17 cellular contexts compared by ENCODE assay signal in genomic region chr2:157785866-157786662, GRCh38.
DNase-seq lines count a peak whose midpoint lies in the region; ATAC-seq and TF ChIP-seq lines count a peak whose summit lies in the region.
"Had no signal": no experiment of that assay in that cellular context is flagged by ENCODE, and none has a peak within 500 bp of the region (broad histone marks: within the 10 kb centered on the region; RNA-seq: fewer than 3 reads in every experiment).

No MANE protein-coding gene starts in this region.

- no peaks in the 10 kb centered on the region for H3K9me2 ChIP-seq in PC-3 (replicated peaks; ENCODE audit: low read length)

- 55 to 73% methylated on average over 6 of the region's 6 CpGs for WGBS in esophagus, 2 donors
- WGBS in sigmoid colon, 2 donors, result 93% methylated on average over 6 of the region's 6 CpGs

- H3K4me2 ChIP-seq in PC-3 (ENCODE audit: low read length), result no peak overlapping the region

- H3K36me3 ChIP-seq in PC-3 (ENCODE audit: low read depth, low read length) (no peaks in the 10 kb centered on the region), esophagus (ENCODE audit: control insufficient read depth in 2 of 2, insufficient read depth in 2 of 2, low read length in 1 of 2) (no peaks in the 10 kb centered on the region), sigmoid colon (no peaks in the 10 kb centered on the region)
- H3K36me3 ChIP-seq: brain microvascular endothelial cell, right lobe of liver, vagina had no signal

- CTCF ChIA-PET in PC-3 (lab: Charles Lee), result interaction anchor here (0.6 kb wide), 1 partner anchor 45 kb away, joined by 4 read pairs; no protein-coding TSS in a partner anchor

- H3K4me1 ChIP-seq in PC-3 (ENCODE audit: insufficient read depth, low read length) (peaks cover 19% of the 10 kb centered on the region), esophagus (ENCODE audit: control insufficient read depth in 2 of 2, insufficient read depth in 2 of 2, low read length in 1 of 2) (peaks cover 7 to 11% of the 10 kb centered on the region in 2 donors), sigmoid colon (peaks cover 0 to 91% (median 78%) of the 10 kb centered on the region in 4 donors)

- no TSS peak for BruUV-seq in PC-3 (replicated peaks; lab: Mats Ljungman, UMichigan)

- TF ChIP-seq EP300 in sigmoid colon (IDR thresholded peaks at IDR 0.05), result no peak

- no peak for ATAC-seq in PC-3
- ATAC-seq: activated CD8-positive, alpha-beta T cell treated with anti-CD3 and anti-CD28 coated beads, Interleukin-2, amount 10 ng/mL, durations not matched to agents 7 days and 5 days; CD8-positive, alpha-beta T cell had no signal

- no peak overlapping the region for H3K4me3 ChIP-seq in PC-3 (ENCODE audit: low read length)
- H3K4me3 ChIP-seq in esophagus (ENCODE audit: low read depth in 1 of 2, low read length in 2 of 2), result no peak overlapping the region
- H3K4me3 ChIP-seq in sigmoid colon, result no peak overlapping the region
- H3K4me3 ChIP-seq: right lobe of liver, vagina had no signal

- H3K9ac ChIP-seq in PC-3 (ENCODE audit: low read length), result no peak overlapping the region

- intact Hi-C loops in PC-3 (cut with micrococcal nuclease) (loop anchor here (2.0 kb wide), 2 partner anchors 63 to 225 kb away; no protein-coding TSS in a partner anchor), sigmoid colon (cut with DNase I) (no loop called here), posterior vena cava (cut with DNase I) (loop anchor here in 1 of 2 donors (10.0 kb wide), 1 partner anchor 89 kb away; the partner anchor contains the start of gene ACVR1)

- H3K9me3 ChIP-seq in PC-3 (ENCODE audit: low read length) (no peaks in the 10 kb centered on the region), esophagus (ENCODE audit: control insufficient read depth in 2 of 2, insufficient read depth in 1 of 2, low read depth in 1 of 2, low read length in 1 of 2) (no peaks in the 10 kb centered on the region), sigmoid colon (no peaks in the 10 kb centered on the region)
- H3K9me3 ChIP-seq: right lobe of liver, vagina had no signal

- TF ChIP-seq CTCF in PC-3 (conservative IDR thresholded peaks at IDR 0.05; ENCODE audit: low read depth, low read length) (no peak), sigmoid colon (IDR thresholded peaks at IDR 0.05) (no peak)

- no peak overlapping the region for H2AFZ ChIP-seq in PC-3 (ENCODE audit: low read length)

- no peaks in the 10 kb centered on the region for H3K27me3 ChIP-seq in PC-3 (ENCODE audit: low read length)
- no peaks in the 10 kb centered on the region for H3K27me3 ChIP-seq in esophagus (ENCODE audit: control insufficient read depth in 1 of 2, insufficient read depth in 2 of 2, low read length in 2 of 2)
- H3K27me3 ChIP-seq in sigmoid colon, result no peaks in the 10 kb centered on the region
- H3K27me3 ChIP-seq: brain microvascular endothelial cell, right lobe of liver, vagina had no signal

- H3F3A ChIP-seq in PC-3 (ENCODE audit: low read length, unreplicated experiment), result no peaks in the 10 kb centered on the region

- POLR2A ChIA-PET in PC-3 (lab: Charles Lee; ENCODE audit: unreplicated experiment), result no interaction called here

- no peaks in the 10 kb centered on the region for H3K79me2 ChIP-seq in PC-3 (ENCODE audit: low read length)

- H4K20me1 ChIP-seq in PC-3 (ENCODE audit: low read length), result no peaks in the 10 kb centered on the region

- H3K27ac ChIP-seq in PC-3 (ENCODE audit: low read length), result no peak overlapping the region
- peak overlapping the region; percentile 55 to 58 for H3K27ac ChIP-seq in esophagus (ENCODE audit: low read depth in 2 of 2, low read length in 1 of 2)
- H3K27ac ChIP-seq in sigmoid colon, result peak overlapping the region in 3 of 4 donors; percentile 11 to 72 (median 64)
- H3K27ac ChIP-seq: brain microvascular endothelial cell had no signal

- TF ChIP-seq POLR2A in sigmoid colon (IDR thresholded peaks at IDR 0.05), result no peak

- peak; percentile 61 for DNase-seq in EH (ENCODE audit: low read depth)
- peak; percentile 25 for DNase-seq in PC-3
- no peak for DNase-seq in sigmoid colon
- no peak for DNase-seq in posterior vena cava (ENCODE audit: low spot score)
- DNase-seq in D341Med (ENCODE audit: low spot score), result no peak
- DNase-seq in stimulated activated CD4-positive, alpha-beta T cell treated with anti-CD3 and anti-CD28 coated beads, Interleukin-4, amount 100 ng/mL, for 24 hours, result no peak
- DNase-seq: activated CD8-positive, alpha-beta T cell treated with anti-CD3 and anti-CD28 coated beads, Interleukin-2, amount 10 ng/mL, durations not matched to agents 7 days and 5 days; brain microvascular endothelial cell; CD8-positive, alpha-beta T cell; GOT3; hippocampal formation; nephron progenitor cell; Right ventricle myocardium superior; T1000 had no signal

Comparison
In these comparisons a context has a peak if more than half of its experiments do, and no peak if none do; other contexts are left out.
1. DNase-seq: peak in EH (single experiment) and PC-3 (single experiment); none in sigmoid colon (single experiment), posterior vena cava (single experiment), D341Med (single experiment) and stimulated activated CD4-positive, alpha-beta T cell treated with anti-CD3 and anti-CD28 coated beads, Interleukin-4, amount 100 ng/mL, for 24 hours (single experiment).